24 cellular contexts compared by ENCODE assay signal in genomic region chr6:152859225-152859624, GRCh38.
DNase-seq lines count a peak whose midpoint lies in the region; ATAC-seq, FAIRE-seq and TF ChIP-seq lines count a peak whose summit lies in the region.
"Had no signal": no experiment of that assay in that cellular context is flagged by ENCODE, and none has a peak within 500 bp of the region (broad histone marks: within the 10 kb centered on the region; RNA-seq: fewer than 3 reads in every experiment).

No MANE protein-coding gene starts in this region.

- H3K27me3 Mint-ChIP-seq in activated T-helper 17 cell treated with anti-CD3 and anti-CD28 coated beads, Interleukin-2, amount 50 U/mL, for 72 hours, result peaks cover 15% of the 10 kb centered on the region

- H3K4me3 ChIP-seq in HepG2 (replicated peaks in 1 of 3; ENCODE audit: insufficient read depth in 1 of 3, low read depth in 2 of 3, low read length in 3 of 3) (no peak overlapping the region), right lobe of liver (no peak overlapping the region), aorta (ENCODE audit: low read length in 2 of 2) (no peak overlapping the region)
- no peak overlapping the region for H3K4me3 ChIP-seq in Jurkat, Clone E6-1 (ENCODE audit: low read length)
- H3K4me3 ChIP-seq: pancreas, sigmoid colon, suprapubic skin, vagina had no signal

- H3K36me3 ChIP-seq in HepG2 (replicated peaks in 1 of 2; ENCODE audit: control insufficient read depth in 1 of 2, insufficient read depth in 2 of 2, low read length in 2 of 2) (no peaks in the 10 kb centered on the region), right lobe of liver (no peaks in the 10 kb centered on the region), aorta (ENCODE audit: control insufficient read depth in 1 of 2, insufficient read depth in 2 of 2, low read length in 1 of 2) (no peaks in the 10 kb centered on the region)
- H3K36me3 ChIP-seq: pancreas, sigmoid colon, suprapubic skin, vagina had no signal

- no peak overlapping the region for H3K9ac ChIP-seq in HepG2 (ENCODE audit: insufficient read depth, low read depth, low read length)

- H3K27me3 ChIP-seq in HepG2 (ENCODE audit: control insufficient read depth in 1 of 2, insufficient read depth in 2 of 2, low read length in 2 of 2) (no peaks in the 10 kb centered on the region), right lobe of liver (peaks cover 0 to 4% of the 10 kb centered on the region in 2 donors), aorta (ENCODE audit: control insufficient read depth in 1 of 2, insufficient read depth in 2 of 2, low read length in 1 of 2) (no peaks in the 10 kb centered on the region)
- H3K27me3 ChIP-seq: sigmoid colon, suprapubic skin, vagina had no signal

- H3K4me2 ChIP-seq in HepG2 (ENCODE audit: low read depth, low read length), result no peak overlapping the region

- H3K4me3 Mint-ChIP-seq in activated T-helper 17 cell treated with anti-CD3 and anti-CD28 coated beads, Interleukin-2, amount 50 U/mL, for 72 hours, result no peak overlapping the region
- H3K4me3 Mint-ChIP-seq: activated CD8-positive, alpha-beta memory T cell treated with anti-CD3 and anti-CD28 coated beads, Interleukin-2, amount 10 ng/mL, durations not matched to agents 7 days and 5 days; activated naive CD8-positive, alpha-beta T cell treated with anti-CD3 and anti-CD28 coated beads, Interleukin-2, amount 10 ng/mL, durations not matched to agents 7 days and 5 days; activated T-helper 1 cell treated with anti-CD3 and anti-CD28 coated beads, Interleukin-12 subunit alpha, Interleukin-12 subunit beta, Interleukin-2, Interleukin-4 antibody, amounts not matched to agents 30 ng/mL and 10 ng/mL and 1 ng/mL, durations not matched to agents 14 hours and 24 hours and 36 hours; brain; natural killer cell treated with Interleukin-12 subunit alpha and Interleukin-12 subunit beta and Interleukin-15 and Interleukin-18, amount 100 ng/mL, for 72 hours had no signal

- BruUV-seq in HepG2 (replicated peaks; lab: Mats Ljungman, UMichigan), result no TSS peak

- no peak for TF ChIP-seq CTCF in HepG2 (CRISPR knock-in tag; IDR thresholded peaks at IDR 0.05)
- no peak for TF ChIP-seq CTCF in right lobe of liver (IDR thresholded peaks at IDR 0.05)

- POLR2A ChIA-PET in HepG2 (lab: Yijun Ruan, JAX), result no interaction called here

- no peaks in the 10 kb centered on the region for H3K36me3 Mint-ChIP-seq in activated T-helper 17 cell treated with anti-CD3 and anti-CD28 coated beads, Interleukin-2, amount 50 U/mL, for 72 hours (ENCODE audit: low read depth)
- H3K36me3 Mint-ChIP-seq: activated CD8-positive, alpha-beta memory T cell treated with anti-CD3 and anti-CD28 coated beads, Interleukin-2, amount 10 ng/mL, durations not matched to agents 7 days and 5 days; activated naive CD8-positive, alpha-beta T cell treated with anti-CD3 and anti-CD28 coated beads, Interleukin-2, amount 10 ng/mL, durations not matched to agents 7 days and 5 days; brain; natural killer cell treated with Interleukin-12 subunit alpha and Interleukin-12 subunit beta and Interleukin-15 and Interleukin-18, amount 100 ng/mL, for 72 hours had no signal

- TF ChIP-seq EP300 in HepG2 (IDR thresholded peaks at IDR 0.05; ENCODE audit: low read depth in 2 of 2, low read length in 2 of 2) (no peak), HepG2 (CRISPR knock-in tag; IDR thresholded peaks at IDR 0.05; ENCODE audit: borderline replicate concordance) (no peak)

- in situ Hi-C loops in HepG2 (cut with HindIII; ENCODE audit: extremely low pct_ligation_motif_present, low pct_unique_long_range_greater_than_20kb), result no loop called here

- no peak overlapping the region for H2AFZ ChIP-seq in HepG2 (ENCODE audit: low read length)

- intact Hi-C loops in HepG2 (cut with micrococcal nuclease; ENCODE audit: unreplicated experiment), result no loop called here
- intact Hi-C loops in right lobe of liver (cut with DNase I), result no loop called here
- intact Hi-C loops in aorta (cut with DNase I), result no loop called here

- H3K4me1 ChIP-seq in HepG2 (ENCODE audit: insufficient read depth, low read length), result no peaks in the 10 kb centered on the region
- H3K4me1 ChIP-seq in right lobe of liver, result no peaks in the 10 kb centered on the region
- no peaks in the 10 kb centered on the region for H3K4me1 ChIP-seq in aorta (ENCODE audit: control insufficient read depth in 1 of 2, insufficient read depth in 2 of 2, low read length in 2 of 2)
- H3K4me1 ChIP-seq: pancreas, sigmoid colon, suprapubic skin, vagina had no signal

- no peaks in the 10 kb centered on the region for H3K79me2 ChIP-seq in HepG2 (ENCODE audit: insufficient read depth, low read length)

- H3K4me1 Mint-ChIP-seq in activated T-helper 17 cell treated with anti-CD3 and anti-CD28 coated beads, Interleukin-2, amount 50 U/mL, for 72 hours, result peaks cover 3% of the 10 kb centered on the region
- H3K4me1 Mint-ChIP-seq: activated naive CD8-positive, alpha-beta T cell treated with anti-CD3 and anti-CD28 coated beads, Interleukin-2, amount 10 ng/mL, durations not matched to agents 7 days and 5 days had no signal

- no peaks in the 10 kb centered on the region for H3K9me3 ChIP-seq in HepG2 (ENCODE audit: low read length)
- H3K9me3 ChIP-seq in right lobe of liver, result no peaks in the 10 kb centered on the region
- H3K9me3 ChIP-seq in aorta (ENCODE audit: control insufficient read depth, low read length), result no peaks in the 10 kb centered on the region
- H3K9me3 ChIP-seq: pancreas, sigmoid colon, suprapubic skin, vagina had no signal

- CTCF ChIA-PET in HepG2 (lab: Yijun Ruan, JAX; ENCODE audit: low intra/inter-chr PET ratio, low total read pairs), result no interaction called here

- no peak overlapping the region for H3K27ac Mint-ChIP-seq in activated T-helper 17 cell treated with anti-CD3 and anti-CD28 coated beads, Interleukin-2, amount 50 U/mL, for 72 hours
- H3K27ac Mint-ChIP-seq: activated CD8-positive, alpha-beta memory T cell treated with anti-CD3 and anti-CD28 coated beads, Interleukin-2, amount 10 ng/mL, durations not matched to agents 7 days and 5 days; activated naive CD8-positive, alpha-beta T cell treated with anti-CD3 and anti-CD28 coated beads, Interleukin-2, amount 10 ng/mL, durations not matched to agents 7 days and 5 days; activated T-helper 1 cell treated with anti-CD3 and anti-CD28 coated beads, Interleukin-12 subunit alpha, Interleukin-12 subunit beta, Interleukin-2, Interleukin-4 antibody, amounts not matched to agents 30 ng/mL and 10 ng/mL and 1 ng/mL, durations not matched to agents 14 hours and 24 hours and 36 hours; brain; natural killer cell treated with Interleukin-12 subunit alpha and Interleukin-12 subunit beta and Interleukin-15 and Interleukin-18, amount 100 ng/mL, for 72 hours had no signal

- H3K27ac ChIP-seq in HepG2 (ENCODE audit: extremely low read length, insufficient read depth, low read length) (no peak overlapping the region), right lobe of liver (no peak overlapping the region), aorta (ENCODE audit: low read depth in 1 of 2, low read length in 2 of 2) (no peak overlapping the region)
- H3K27ac ChIP-seq: pancreas, sigmoid colon, suprapubic skin, vagina had no signal

- ATAC-seq in HepG2 (no peak), right lobe of liver (no peak), aorta (ENCODE audit: low FRiP score) (no peak)
- peak; percentile 23 for ATAC-seq in activated T-helper 17 cell treated with anti-CD3 and anti-CD28 coated beads, Interleukin-2, amount 50 U/mL, for 72 hours (replicated peaks)
- ATAC-seq: activated CD8-positive, alpha-beta memory T cell treated with anti-CD3 and anti-CD28 coated beads, Interleukin-2, amount 10 ng/mL, durations not matched to agents 7 days and 5 days; natural killer cell treated with Interleukin-12 subunit alpha and Interleukin-12 subunit beta and Interleukin-15 and Interleukin-18, amount 100 ng/mL, for 72 hours; pancreas had no signal

- no peak for TF ChIP-seq POLR2A in HepG2 (IDR thresholded peaks at IDR 0.05; ENCODE audit: insufficient read depth in 1 of 2, low read depth in 2 of 2, low read length in 2 of 2)
- no peak for TF ChIP-seq POLR2A in right lobe of liver (IDR thresholded peaks at IDR 0.05)

- FAIRE-seq in HepG2 (lab: Jason Lieb, UNC), result no peak
- FAIRE-seq: colon, pancreas had no signal

- under 1% methylated on average over 6 of the region's 6 CpGs for WGBS in HepG2 (ENCODE audit: low lambda C conversion rate)
- 36% methylated on average over 6 of the region's 6 CpGs for WGBS in right lobe of liver (ENCODE audit: insufficient coverage, low coverage, low lambda C conversion rate, missing lambda C conversion rate)
- WGBS in aorta, 2 donors, result 43 to 54% methylated on average over 6 of the region's 6 CpGs

- H3K9me3 Mint-ChIP-seq in activated T-helper 17 cell treated with anti-CD3 and anti-CD28 coated beads, Interleukin-2, amount 50 U/mL, for 72 hours, result no peaks in the 10 kb centered on the region
- H3K9me3 Mint-ChIP-seq: activated naive CD8-positive, alpha-beta T cell treated with anti-CD3 and anti-CD28 coated beads, Interleukin-2, amount 10 ng/mL, durations not matched to agents 7 days and 5 days; activated T-helper 1 cell treated with anti-CD3 and anti-CD28 coated beads, Interleukin-12 subunit alpha, Interleukin-12 subunit beta, Interleukin-2, Interleukin-4 antibody, amounts not matched to agents 30 ng/mL and 10 ng/mL and 1 ng/mL, durations not matched to agents 14 hours and 24 hours and 36 hours; natural killer cell treated with Interleukin-12 subunit alpha and Interleukin-12 subunit beta and Interleukin-15 and Interleukin-18, amount 100 ng/mL, for 72 hours had no signal

- no peak for TF ChIP-seq RAD21 in HepG2 (CRISPR knock-in tag; IDR thresholded peaks at IDR 0.05)

- DNase-seq in HepG2 (ENCODE audit: low spot score) (no peak), right lobe of liver (no peak), aorta (no peak), H4 (ENCODE audit: low spot score) (no peak), mesenteric fat pad (ENCODE audit: low spot score) (no peak)
- DNase-seq in Jurkat, Clone E6-1 (ENCODE audit: low read depth, low spot score), result peak; percentile 1
- no peak for DNase-seq in activated naive CD4-positive, alpha-beta T cell treated with anti-CD3 and anti-CD28 coated beads, Interleukin-2, amount 50 U/mL, for 16 hours
- DNase-seq: ACHN; activated CD8-positive, alpha-beta memory T cell treated with anti-CD3 and anti-CD28 coated beads, Interleukin-2, amount 10 ng/mL, durations not matched to agents 7 days and 5 days; activated naive CD8-positive, alpha-beta T cell treated with anti-CD3 and anti-CD28 coated beads, Interleukin-2, amount 10 ng/mL, durations not matched to agents 7 days and 5 days; H7; IMR-90; NCI-H1092; NCI-H2081; NK-92 treated with Interleukin-12 subunit alpha and Interleukin-12 subunit beta, amount 100 ng/mL, for 24 hours; pancreas; sigmoid colon had no signal

- H4K20me1 ChIP-seq in HepG2 (ENCODE audit: insufficient read depth, low read length), result no peaks in the 10 kb centered on the region
